Comparison of ENCODE assay signal across 1 cellular context in the genomic region with DNA sequence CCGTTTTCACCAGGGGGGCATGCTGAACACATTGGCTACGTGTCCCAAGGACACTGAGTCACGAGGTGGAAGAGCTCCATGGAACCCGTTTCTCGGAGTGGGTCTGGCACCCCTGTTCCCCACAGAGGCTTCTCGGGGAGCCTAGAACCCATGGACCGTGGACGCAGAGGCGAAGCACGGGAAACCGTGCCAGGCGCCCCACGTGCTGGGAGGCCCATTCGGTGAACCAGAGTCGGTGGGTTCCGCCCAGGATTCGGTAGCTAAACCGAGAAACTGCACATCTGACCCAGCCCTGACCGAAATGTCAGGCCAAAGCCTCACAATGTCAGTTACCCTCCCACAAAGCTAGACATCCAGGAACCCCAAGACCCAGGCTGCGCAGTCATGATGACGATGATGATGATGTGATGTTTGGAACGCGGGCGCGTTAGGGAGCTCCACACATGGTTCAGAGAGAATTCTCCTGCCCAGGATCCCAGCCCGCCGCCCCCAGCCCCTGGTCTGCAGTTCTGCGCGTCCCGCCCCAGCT.
TF ChIP-seq lines count a peak whose summit lies in the region.

No MANE protein-coding gene starts in this region.

TF ChIP-seq in K562, 482 proteins besides CTCF, POLR2A, EP300 and RAD21 (continued from another document and continues in another):
- TF ChIP-seq, protein P1, sequence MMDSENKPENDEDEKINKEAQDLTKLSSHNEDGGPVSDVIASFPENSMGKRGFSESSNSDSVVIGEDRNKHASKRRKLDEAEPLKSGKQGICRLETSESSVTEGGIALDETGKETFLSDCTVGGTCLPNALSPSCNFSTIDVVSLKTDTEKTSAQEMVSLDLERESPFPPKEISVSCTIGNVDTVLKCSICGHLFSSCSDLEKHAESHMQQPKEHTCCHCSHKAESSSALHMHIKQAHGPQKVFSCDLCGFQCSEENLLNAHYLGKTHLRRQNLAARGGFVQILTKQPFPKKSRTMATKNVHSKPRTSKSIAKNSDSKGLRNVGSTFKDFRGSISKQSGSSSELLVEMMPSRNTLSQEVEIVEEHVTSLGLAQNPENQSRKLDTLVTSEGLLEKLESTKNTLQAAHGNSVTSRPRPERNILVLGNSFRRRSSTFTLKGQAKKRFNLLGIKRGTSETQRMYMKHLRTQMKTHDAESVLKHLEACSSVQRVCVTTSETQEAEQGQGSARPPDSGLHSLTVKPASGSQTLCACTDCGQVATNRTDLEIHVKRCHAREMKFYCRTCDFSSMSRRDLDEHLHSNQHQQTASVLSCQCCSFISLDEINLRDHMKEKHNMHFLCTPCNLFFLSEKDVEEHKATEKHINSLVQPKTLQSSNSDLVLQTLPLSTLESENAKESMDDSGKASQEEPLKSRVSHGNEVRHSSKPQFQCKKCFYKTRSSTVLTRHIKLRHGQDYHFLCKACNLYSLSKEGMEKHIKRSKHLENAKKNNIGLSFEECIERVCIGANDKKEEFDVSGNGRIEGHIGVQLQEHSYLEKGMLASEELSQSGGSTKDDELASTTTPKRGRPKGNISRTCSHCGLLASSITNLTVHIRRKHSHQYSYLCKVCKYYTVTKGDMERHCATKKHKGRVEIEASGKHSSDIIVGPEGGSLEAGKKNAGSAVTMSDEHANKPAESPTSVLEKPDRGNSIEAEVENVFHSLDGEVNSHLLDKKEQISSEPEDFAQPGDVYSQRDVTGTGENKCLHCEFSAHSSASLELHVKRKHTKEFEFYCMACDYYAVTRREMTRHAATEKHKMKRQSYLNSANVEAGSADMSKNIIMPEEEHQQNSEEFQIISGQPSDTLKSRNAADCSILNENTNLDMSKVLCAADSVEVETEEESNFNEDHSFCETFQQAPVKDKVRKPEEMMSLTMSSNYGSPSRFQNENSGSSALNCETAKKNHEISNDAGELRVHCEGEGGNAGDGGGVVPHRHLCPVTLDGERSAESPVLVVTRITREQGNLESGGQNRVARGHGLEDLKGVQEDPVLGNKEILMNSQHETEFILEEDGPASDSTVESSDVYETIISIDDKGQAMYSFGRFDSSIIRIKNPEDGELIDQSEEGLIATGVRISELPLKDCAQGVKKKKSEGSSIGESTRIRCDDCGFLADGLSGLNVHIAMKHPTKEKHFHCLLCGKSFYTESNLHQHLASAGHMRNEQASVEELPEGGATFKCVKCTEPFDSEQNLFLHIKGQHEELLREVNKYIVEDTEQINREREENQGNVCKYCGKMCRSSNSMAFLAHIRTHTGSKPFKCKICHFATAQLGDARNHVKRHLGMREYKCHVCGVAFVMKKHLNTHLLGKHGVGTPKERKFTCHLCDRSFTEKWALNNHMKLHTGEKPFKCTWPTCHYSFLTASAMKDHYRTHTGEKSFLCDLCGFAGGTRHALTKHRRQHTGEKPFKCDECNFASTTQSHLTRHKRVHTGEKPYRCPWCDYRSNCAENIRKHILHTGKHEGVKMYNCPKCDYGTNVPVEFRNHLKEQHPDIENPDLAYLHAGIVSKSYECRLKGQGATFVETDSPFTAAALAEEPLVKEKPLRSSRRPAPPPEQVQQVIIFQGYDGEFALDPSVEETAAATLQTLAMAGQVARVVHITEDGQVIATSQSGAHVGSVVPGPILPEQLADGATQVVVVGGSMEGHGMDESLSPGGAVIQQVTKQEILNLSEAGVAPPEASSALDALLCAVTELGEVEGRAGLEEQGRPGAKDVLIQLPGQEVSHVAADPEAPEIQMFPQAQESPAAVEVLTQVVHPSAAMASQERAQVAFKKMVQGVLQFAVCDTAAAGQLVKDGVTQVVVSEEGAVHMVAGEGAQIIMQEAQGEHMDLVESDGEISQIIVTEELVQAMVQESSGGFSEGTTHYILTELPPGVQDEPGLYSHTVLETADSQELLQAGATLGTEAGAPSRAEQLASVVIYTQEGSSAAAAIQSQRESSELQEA (IDR thresholded peaks at IDR 0.05; ENCODE audit: low read depth): no peak
- TF ChIP-seq NR1H2 (CRISPR knock-in tag; IDR thresholded peaks at IDR 0.05) (no peak), HDAC3 (IDR thresholded peaks at IDR 0.05; ENCODE audit: borderline replicate concordance, partially characterized antibody) (no peak), HNRNPK (IDR thresholded peaks at IDR 0.05; ENCODE audit: low read depth, low read length, poor library complexity, severe bottlenecking) (no peak), CCNT2 (IDR thresholded peaks at IDR 0.05; ENCODE audit: borderline replicate concordance, extremely low read depth, insufficient read length, low read depth, low read length) (no peak), MIER1 (IDR thresholded peaks at IDR 0.05; ENCODE audit: low read depth) (no peak), ZKSCAN1 (IDR thresholded peaks at IDR 0.05; ENCODE audit: low read depth, low read length) (no peak), SMAD1 (IDR thresholded peaks at IDR 0.05; ENCODE audit: low read depth, low read length, partially characterized antibody) (no peak), SLC30A9 (CRISPR knock-in tag; IDR thresholded peaks at IDR 0.05) (no peak), DMBX1 (CRISPR knock-in tag; IDR thresholded peaks at IDR 0.05; ENCODE audit: borderline replicate concordance) (no peak), SRSF9 (IDR thresholded peaks at IDR 0.05; ENCODE audit: borderline replicate concordance, low read depth, low read length) (no peak)
- TF ChIP-seq, protein P2, sequence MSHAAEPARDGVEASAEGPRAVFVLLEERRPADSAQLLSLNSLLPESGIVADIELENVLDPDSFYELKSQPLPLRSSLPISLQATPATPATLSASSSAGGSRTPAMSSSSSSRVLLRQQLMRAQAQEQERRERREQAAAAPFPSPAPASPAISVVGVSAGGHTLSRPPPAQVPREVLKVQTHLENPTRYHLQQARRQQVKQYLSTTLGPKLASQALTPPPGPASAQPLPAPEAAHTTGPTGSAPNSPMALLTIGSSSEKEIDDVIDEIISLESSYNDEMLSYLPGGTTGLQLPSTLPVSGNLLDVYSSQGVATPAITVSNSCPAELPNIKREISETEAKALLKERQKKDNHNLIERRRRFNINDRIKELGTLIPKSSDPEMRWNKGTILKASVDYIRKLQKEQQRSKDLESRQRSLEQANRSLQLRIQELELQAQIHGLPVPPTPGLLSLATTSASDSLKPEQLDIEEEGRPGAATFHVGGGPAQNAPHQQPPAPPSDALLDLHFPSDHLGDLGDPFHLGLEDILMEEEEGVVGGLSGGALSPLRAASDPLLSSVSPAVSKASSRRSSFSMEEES (CRISPR knock-in tag; IDR thresholded peaks at IDR 0.05): peak; percentile 28; the same call in 1 of the 2 replicates
- TF ChIP-seq, protein P3, sequence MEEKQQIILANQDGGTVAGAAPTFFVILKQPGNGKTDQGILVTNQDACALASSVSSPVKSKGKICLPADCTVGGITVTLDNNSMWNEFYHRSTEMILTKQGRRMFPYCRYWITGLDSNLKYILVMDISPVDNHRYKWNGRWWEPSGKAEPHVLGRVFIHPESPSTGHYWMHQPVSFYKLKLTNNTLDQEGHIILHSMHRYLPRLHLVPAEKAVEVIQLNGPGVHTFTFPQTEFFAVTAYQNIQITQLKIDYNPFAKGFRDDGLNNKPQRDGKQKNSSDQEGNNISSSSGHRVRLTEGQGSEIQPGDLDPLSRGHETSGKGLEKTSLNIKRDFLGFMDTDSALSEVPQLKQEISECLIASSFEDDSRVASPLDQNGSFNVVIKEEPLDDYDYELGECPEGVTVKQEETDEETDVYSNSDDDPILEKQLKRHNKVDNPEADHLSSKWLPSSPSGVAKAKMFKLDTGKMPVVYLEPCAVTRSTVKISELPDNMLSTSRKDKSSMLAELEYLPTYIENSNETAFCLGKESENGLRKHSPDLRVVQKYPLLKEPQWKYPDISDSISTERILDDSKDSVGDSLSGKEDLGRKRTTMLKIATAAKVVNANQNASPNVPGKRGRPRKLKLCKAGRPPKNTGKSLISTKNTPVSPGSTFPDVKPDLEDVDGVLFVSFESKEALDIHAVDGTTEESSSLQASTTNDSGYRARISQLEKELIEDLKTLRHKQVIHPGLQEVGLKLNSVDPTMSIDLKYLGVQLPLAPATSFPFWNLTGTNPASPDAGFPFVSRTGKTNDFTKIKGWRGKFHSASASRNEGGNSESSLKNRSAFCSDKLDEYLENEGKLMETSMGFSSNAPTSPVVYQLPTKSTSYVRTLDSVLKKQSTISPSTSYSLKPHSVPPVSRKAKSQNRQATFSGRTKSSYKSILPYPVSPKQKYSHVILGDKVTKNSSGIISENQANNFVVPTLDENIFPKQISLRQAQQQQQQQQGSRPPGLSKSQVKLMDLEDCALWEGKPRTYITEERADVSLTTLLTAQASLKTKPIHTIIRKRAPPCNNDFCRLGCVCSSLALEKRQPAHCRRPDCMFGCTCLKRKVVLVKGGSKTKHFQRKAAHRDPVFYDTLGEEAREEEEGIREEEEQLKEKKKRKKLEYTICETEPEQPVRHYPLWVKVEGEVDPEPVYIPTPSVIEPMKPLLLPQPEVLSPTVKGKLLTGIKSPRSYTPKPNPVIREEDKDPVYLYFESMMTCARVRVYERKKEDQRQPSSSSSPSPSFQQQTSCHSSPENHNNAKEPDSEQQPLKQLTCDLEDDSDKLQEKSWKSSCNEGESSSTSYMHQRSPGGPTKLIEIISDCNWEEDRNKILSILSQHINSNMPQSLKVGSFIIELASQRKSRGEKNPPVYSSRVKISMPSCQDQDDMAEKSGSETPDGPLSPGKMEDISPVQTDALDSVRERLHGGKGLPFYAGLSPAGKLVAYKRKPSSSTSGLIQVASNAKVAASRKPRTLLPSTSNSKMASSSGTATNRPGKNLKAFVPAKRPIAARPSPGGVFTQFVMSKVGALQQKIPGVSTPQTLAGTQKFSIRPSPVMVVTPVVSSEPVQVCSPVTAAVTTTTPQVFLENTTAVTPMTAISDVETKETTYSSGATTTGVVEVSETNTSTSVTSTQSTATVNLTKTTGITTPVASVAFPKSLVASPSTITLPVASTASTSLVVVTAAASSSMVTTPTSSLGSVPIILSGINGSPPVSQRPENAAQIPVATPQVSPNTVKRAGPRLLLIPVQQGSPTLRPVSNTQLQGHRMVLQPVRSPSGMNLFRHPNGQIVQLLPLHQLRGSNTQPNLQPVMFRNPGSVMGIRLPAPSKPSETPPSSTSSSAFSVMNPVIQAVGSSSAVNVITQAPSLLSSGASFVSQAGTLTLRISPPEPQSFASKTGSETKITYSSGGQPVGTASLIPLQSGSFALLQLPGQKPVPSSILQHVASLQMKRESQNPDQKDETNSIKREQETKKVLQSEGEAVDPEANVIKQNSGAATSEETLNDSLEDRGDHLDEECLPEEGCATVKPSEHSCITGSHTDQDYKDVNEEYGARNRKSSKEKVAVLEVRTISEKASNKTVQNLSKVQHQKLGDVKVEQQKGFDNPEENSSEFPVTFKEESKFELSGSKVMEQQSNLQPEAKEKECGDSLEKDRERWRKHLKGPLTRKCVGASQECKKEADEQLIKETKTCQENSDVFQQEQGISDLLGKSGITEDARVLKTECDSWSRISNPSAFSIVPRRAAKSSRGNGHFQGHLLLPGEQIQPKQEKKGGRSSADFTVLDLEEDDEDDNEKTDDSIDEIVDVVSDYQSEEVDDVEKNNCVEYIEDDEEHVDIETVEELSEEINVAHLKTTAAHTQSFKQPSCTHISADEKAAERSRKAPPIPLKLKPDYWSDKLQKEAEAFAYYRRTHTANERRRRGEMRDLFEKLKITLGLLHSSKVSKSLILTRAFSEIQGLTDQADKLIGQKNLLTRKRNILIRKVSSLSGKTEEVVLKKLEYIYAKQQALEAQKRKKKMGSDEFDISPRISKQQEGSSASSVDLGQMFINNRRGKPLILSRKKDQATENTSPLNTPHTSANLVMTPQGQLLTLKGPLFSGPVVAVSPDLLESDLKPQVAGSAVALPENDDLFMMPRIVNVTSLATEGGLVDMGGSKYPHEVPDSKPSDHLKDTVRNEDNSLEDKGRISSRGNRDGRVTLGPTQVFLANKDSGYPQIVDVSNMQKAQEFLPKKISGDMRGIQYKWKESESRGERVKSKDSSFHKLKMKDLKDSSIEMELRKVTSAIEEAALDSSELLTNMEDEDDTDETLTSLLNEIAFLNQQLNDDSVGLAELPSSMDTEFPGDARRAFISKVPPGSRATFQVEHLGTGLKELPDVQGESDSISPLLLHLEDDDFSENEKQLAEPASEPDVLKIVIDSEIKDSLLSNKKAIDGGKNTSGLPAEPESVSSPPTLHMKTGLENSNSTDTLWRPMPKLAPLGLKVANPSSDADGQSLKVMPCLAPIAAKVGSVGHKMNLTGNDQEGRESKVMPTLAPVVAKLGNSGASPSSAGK (IDR thresholded peaks at IDR 0.05): peak; percentile 84
- TF ChIP-seq, protein P4, sequence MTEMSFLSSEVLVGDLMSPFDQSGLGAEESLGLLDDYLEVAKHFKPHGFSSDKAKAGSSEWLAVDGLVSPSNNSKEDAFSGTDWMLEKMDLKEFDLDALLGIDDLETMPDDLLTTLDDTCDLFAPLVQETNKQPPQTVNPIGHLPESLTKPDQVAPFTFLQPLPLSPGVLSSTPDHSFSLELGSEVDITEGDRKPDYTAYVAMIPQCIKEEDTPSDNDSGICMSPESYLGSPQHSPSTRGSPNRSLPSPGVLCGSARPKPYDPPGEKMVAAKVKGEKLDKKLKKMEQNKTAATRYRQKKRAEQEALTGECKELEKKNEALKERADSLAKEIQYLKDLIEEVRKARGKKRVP (CRISPR knock-in tag; IDR thresholded peaks at IDR 0.05): no peak
- TF ChIP-seq, protein P5, sequence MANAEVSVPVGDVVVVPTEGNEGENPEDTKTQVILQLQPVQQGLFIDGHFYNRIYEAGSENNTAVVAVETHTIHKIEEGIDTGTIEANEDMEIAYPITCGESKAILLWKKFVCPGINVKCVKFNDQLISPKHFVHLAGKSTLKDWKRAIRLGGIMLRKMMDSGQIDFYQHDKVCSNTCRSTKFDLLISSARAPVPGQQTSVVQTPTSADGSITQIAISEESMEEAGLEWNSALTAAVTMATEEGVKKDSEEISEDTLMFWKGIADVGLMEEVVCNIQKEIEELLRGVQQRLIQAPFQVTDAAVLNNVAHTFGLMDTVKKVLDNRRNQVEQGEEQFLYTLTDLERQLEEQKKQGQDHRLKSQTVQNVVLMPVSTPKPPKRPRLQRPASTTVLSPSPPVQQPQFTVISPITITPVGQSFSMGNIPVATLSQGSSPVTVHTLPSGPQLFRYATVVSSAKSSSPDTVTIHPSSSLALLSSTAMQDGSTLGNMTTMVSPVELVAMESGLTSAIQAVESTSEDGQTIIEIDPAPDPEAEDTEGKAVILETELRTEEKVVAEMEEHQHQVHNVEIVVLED (CRISPR knock-in tag; IDR thresholded peaks at IDR 0.05): no peak
- TF ChIP-seq, protein P6, sequence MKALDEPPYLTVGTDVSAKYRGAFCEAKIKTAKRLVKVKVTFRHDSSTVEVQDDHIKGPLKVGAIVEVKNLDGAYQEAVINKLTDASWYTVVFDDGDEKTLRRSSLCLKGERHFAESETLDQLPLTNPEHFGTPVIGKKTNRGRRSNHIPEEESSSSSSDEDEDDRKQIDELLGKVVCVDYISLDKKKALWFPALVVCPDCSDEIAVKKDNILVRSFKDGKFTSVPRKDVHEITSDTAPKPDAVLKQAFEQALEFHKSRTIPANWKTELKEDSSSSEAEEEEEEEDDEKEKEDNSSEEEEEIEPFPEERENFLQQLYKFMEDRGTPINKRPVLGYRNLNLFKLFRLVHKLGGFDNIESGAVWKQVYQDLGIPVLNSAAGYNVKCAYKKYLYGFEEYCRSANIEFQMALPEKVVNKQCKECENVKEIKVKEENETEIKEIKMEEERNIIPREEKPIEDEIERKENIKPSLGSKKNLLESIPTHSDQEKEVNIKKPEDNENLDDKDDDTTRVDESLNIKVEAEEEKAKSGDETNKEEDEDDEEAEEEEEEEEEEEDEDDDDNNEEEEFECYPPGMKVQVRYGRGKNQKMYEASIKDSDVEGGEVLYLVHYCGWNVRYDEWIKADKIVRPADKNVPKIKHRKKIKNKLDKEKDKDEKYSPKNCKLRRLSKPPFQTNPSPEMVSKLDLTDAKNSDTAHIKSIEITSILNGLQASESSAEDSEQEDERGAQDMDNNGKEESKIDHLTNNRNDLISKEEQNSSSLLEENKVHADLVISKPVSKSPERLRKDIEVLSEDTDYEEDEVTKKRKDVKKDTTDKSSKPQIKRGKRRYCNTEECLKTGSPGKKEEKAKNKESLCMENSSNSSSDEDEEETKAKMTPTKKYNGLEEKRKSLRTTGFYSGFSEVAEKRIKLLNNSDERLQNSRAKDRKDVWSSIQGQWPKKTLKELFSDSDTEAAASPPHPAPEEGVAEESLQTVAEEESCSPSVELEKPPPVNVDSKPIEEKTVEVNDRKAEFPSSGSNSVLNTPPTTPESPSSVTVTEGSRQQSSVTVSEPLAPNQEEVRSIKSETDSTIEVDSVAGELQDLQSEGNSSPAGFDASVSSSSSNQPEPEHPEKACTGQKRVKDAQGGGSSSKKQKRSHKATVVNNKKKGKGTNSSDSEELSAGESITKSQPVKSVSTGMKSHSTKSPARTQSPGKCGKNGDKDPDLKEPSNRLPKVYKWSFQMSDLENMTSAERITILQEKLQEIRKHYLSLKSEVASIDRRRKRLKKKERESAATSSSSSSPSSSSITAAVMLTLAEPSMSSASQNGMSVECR (CRISPR knock-in tag; IDR thresholded peaks at IDR 0.05): no peak
